8 cellular contexts compared by ENCODE assay signal in genomic region chr7:100270915-100271593, GRCh38. TPM values are rescaled to one million over a fixed set of nuclear protein-coding genes. Genes with fewer than 3 reads are reported as not detected.
DNase-seq lines count a peak whose midpoint lies in the region; ATAC-seq and TF ChIP-seq lines count a peak whose summit lies in the region.
"Not testable (repeated sequence)": the region's sequence is repeated elsewhere in the genome, so short reads cannot be mapped to it uniquely, and the experiment has no call there.

No MANE protein-coding gene starts in this region.

- not testable (repeated sequence) for H3K36me3 Mint-ChIP-seq in CD4-positive, alpha-beta T cell (ENCODE audit: low read depth); immature natural killer cell

- not testable (repeated sequence) for H3K4me3 ChIP-seq in Karpas-422 (ENCODE audit: low read length)
- H3K4me3 ChIP-seq in Peyer's patch, result peak overlapping the region; percentile 62 to 94 (median 86)
- peak overlapping the region; percentile 45 to 52 for H3K4me3 ChIP-seq in duodenal mucosa (ENCODE audit: low read depth in 1 of 2, low read length in 2 of 2)
- peak overlapping the region; percentile 74 for H3K4me3 ChIP-seq in osteoblast (ENCODE audit: insufficient read depth, low read length)
- H3K4me3 ChIP-seq in stomach smooth muscle (ENCODE audit: low read length in 2 of 2), result peak overlapping the region; percentile 25 to 61

- TF ChIP-seq POLR2A in Peyer's patch (IDR thresholded peaks at IDR 0.05), result not testable (repeated sequence)

- intact Hi-C loops in CD4-positive, alpha-beta T cell (cut with DNase I, micrococcal nuclease), result loop anchor here (5.0 to 10.0 kb wide), 4 partner anchors 49 to 114 kb away; partner anchors contain the start of gene TRAPPC14 (in 1 of the 2)

- H3K4me1 Mint-ChIP-seq in CD4-positive, alpha-beta T cell (ENCODE audit: low read depth), result not testable (repeated sequence)
- peaks cover 10 to 20% of the 10 kb centered on the region in 2 donors for H3K4me1 Mint-ChIP-seq in immature natural killer cell

- CTCF ChIA-PET in CD4-positive, alpha-beta T cell (lab: Charles Lee), result interaction anchor here (1.3 to 1.4 kb wide), 2 partner anchors 65 to 139 kb away, joined by 4 to 5 read pairs; no protein-coding TSS in a partner anchor

- H3K9me2 ChIP-seq in Karpas-422 (replicated peaks; ENCODE audit: insufficient read depth, low read length), result not testable (repeated sequence)

- peak in 1 of 10 experiments; percentile 8 for DNase-seq in CD4-positive, alpha-beta T cell
- DNase-seq in Karpas-422, Peyer's patch, immature natural killer cell: not testable (repeated sequence)
- peak; percentile 36 for DNase-seq in activated naive CD4-positive, alpha-beta T cell treated with Interleukin-2 at 50 U/mL for 16 hours
- peak; percentile 50 for DNase-seq in osteoblast (ENCODE audit: insufficient read length, low spot score, missing footprints)

- not testable (repeated sequence) for TF ChIP-seq CTCF in CD4-positive, alpha-beta T cell (IDR thresholded peaks at IDR 0.05); Peyer's patch (IDR thresholded peaks at IDR 0.05); osteoblast (IDR thresholded peaks at IDR 0.05; ENCODE audit: extremely low read depth, low read depth, low read length)

- ATAC-seq in CD4-positive, alpha-beta T cell (ENCODE audit: poor library complexity), result not testable (repeated sequence)

- not testable (repeated sequence) for H3K36me3 ChIP-seq in Karpas-422 (ENCODE audit: insufficient read depth, low read length); Peyer's patch; duodenal mucosa (ENCODE audit: control insufficient read depth in 1 of 2, insufficient read depth in 2 of 2, low read length in 2 of 2); osteoblast (ENCODE audit: insufficient read depth, low read length); stomach smooth muscle (ENCODE audit: control insufficient read depth in 2 of 2, insufficient read depth in 2 of 2, low read length in 2 of 2)

- H3K4me3 Mint-ChIP-seq in CD4-positive, alpha-beta T cell, result peak overlapping the region; percentile 87
- peak overlapping the region; percentile 80 to 90 (median 88) for H3K4me3 Mint-ChIP-seq in immature natural killer cell

- POLR2A ChIA-PET in CD4-positive, alpha-beta T cell (lab: Charles Lee), result interaction anchor here (0.6 to 1.4 kb wide), 4 partner anchors 50 to 883 kb away, joined by 3 to 12 read pairs (median 10); partner anchors contain the start of genes MEPCE and ZCWPW1

- H3K4me2 ChIP-seq in Karpas-422 (ENCODE audit: low read depth, low read length, poor library complexity, severe bottlenecking) (peak overlapping the region; percentile 66), osteoblast (ENCODE audit: insufficient read depth, low read length) (peak overlapping the region; percentile 72)

- not testable (repeated sequence) for H3K79me2 ChIP-seq in Karpas-422 (ENCODE audit: low read length)
- H3K79me2 ChIP-seq in osteoblast (ENCODE audit: insufficient read depth, low read length), result peaks cover 15% of the 10 kb centered on the region

- H3K4me1 ChIP-seq in Karpas-422 (ENCODE audit: low read length); osteoblast (ENCODE audit: insufficient read depth, low read length): not testable (repeated sequence)
- peaks cover 0 to 22% (median 0%) of the 10 kb centered on the region in 4 donors for H3K4me1 ChIP-seq in Peyer's patch
- H3K4me1 ChIP-seq in duodenal mucosa (ENCODE audit: control insufficient read depth in 1 of 2, insufficient read depth in 2 of 2, low read length in 2 of 2), result peaks cover 10 to 15% of the 10 kb centered on the region in 2 donors
- H3K4me1 ChIP-seq in stomach smooth muscle (ENCODE audit: control insufficient read depth, insufficient read depth, low read length), result peaks cover 14% of the 10 kb centered on the region

- peak overlapping the region; percentile 65 for H3K27ac Mint-ChIP-seq in CD4-positive, alpha-beta T cell
- H3K27ac Mint-ChIP-seq in immature natural killer cell, result peak overlapping the region; percentile 23 to 87 (median 60)

- H3K27me3 Mint-ChIP-seq in CD4-positive, alpha-beta T cell, result not testable (repeated sequence)
- peaks cover 0 to 18% (median 3%) of the 10 kb centered on the region in 3 donors for H3K27me3 Mint-ChIP-seq in immature natural killer cell (ENCODE audit: low read depth in 3 of 3)

- H3K9me3 ChIP-seq in CD4-positive, alpha-beta T cell (ENCODE audit: control insufficient read depth, low read length); Karpas-422 (ENCODE audit: low read length); Peyer's patch; duodenal mucosa (ENCODE audit: control insufficient read depth in 1 of 2, low read length in 2 of 2); osteoblast (ENCODE audit: low read depth, low read length); stomach smooth muscle (ENCODE audit: control insufficient read depth in 2 of 2, low read length in 2 of 2): not testable (repeated sequence)

- H3K9me3 Mint-ChIP-seq in CD4-positive, alpha-beta T cell; immature natural killer cell: not testable (repeated sequence)

- not testable (repeated sequence) for H3K27me3 ChIP-seq in CD4-positive, alpha-beta T cell (ENCODE audit: control insufficient read depth, insufficient read depth, low read length); Karpas-422 (ENCODE audit: low read length); Peyer's patch; duodenal mucosa (ENCODE audit: control insufficient read depth in 1 of 2, insufficient read depth in 2 of 2, low read length in 2 of 2); osteoblast (ENCODE audit: insufficient read depth, low read length); stomach smooth muscle (ENCODE audit: control insufficient read depth in 1 of 2, insufficient read depth in 2 of 2, low read length in 2 of 2)

- H2AFZ ChIP-seq in Karpas-422 (ENCODE audit: low read length); osteoblast (ENCODE audit: low read length): not testable (repeated sequence)

- H3K9ac ChIP-seq in Karpas-422 (ENCODE audit: low read length); duodenal mucosa (ENCODE audit: low read depth in 1 of 2, low read length in 2 of 2): not testable (repeated sequence)
- peak overlapping the region in 1 of 2 donors; percentile 33 for H3K9ac ChIP-seq in stomach smooth muscle (ENCODE audit: low read length in 2 of 2)

- H3K27ac ChIP-seq in CD4-positive, alpha-beta T cell (ENCODE audit: low read depth, low read length); Karpas-422 (ENCODE audit: low read length); duodenal mucosa (ENCODE audit: low read depth, low read length); osteoblast (ENCODE audit: low read depth, low read length); stomach smooth muscle (ENCODE audit: low read length): not testable (repeated sequence)
- H3K27ac ChIP-seq in Peyer's patch, result peak overlapping the region in 1 of 4 donors; percentile 26

- H4K20me1 ChIP-seq in Karpas-422 (ENCODE audit: insufficient read depth, low read depth, low read length), result not testable (repeated sequence)
- peaks cover 19% of the 10 kb centered on the region for H4K20me1 ChIP-seq in osteoblast (ENCODE audit: insufficient read depth, low read length)

RNA-seq across cellular contexts. Expression of gene SPDYE3, which starts 36.4 kb away (rescaled TPM):
- total RNA-seq in CD4-positive, alpha-beta T cell, result not detected
- total RNA-seq in Karpas-422 (2014; rRNA removed; shearing (Covaris generic); ENCODE audit: low replicate concordance), result not detected in 2 replicates
- total RNA-seq in Peyer's patch (not detected), osteoblast (under 0.01 TPM in 1 of 2 replicates, not detected in the other)
- 10 to 100 TPM in 1 of 3 donors, 1 to 10 TPM in 2; 6.8 to 11.1 (median 7.6) TPM for polyA plus RNA-seq in immature natural killer cell

RNA-seq across cellular contexts. Expression of gene PVRIG, which starts 51.3 kb away (rescaled TPM):
- 10 to 100 TPM; 30.1 to 33.2 TPM for total RNA-seq in CD4-positive, alpha-beta T cell
- 1.6 and 2.7 TPM in 2 replicates for total RNA-seq in Karpas-422 (2014; rRNA removed; shearing (Covaris generic); ENCODE audit: low replicate concordance)
- total RNA-seq in Peyer's patch, result 1 to 10 TPM; 3.7 to 8.3 (median 5.1) TPM
- polyA plus RNA-seq in immature natural killer cell, result 100 to 1,000 TPM; 151 to 240 (median 209) TPM
- total RNA-seq in osteoblast, result not detected in 2 replicates
